In the genomic region with DNA sequence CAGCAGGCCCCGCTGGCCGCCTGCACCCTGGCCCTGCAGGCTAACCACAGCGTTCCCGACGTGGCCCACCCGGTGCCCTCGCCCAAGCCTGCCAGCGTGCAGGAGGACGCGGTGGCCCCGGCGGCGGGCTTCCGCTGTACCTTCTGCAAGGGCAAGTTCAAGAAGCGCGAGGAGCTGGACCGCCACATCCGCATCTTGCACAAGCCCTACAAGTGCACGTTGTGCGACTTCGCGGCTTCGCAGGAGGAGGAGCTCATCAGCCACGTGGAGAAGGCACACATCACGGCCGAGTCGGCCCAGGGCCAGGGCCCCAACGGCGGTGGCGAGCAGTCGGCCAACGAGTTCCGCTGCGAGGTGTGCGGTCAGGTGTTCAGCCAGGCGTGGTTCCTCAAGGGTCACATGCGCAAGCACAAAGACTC, we compare ENCODE assay signal across 23 cellular contexts.
DNase-seq lines count a peak whose midpoint lies in the region; ATAC-seq, FAIRE-seq and TF ChIP-seq lines count a peak whose summit lies in the region.
"Had no signal": no experiment of that assay in that cellular context is flagged by ENCODE, and none has a peak within 500 bp of the region (broad histone marks: within the 10 kb centered on the region; RNA-seq: fewer than 3 reads in every experiment).

No MANE protein-coding gene starts in this region.

- H2BK15ac ChIP-seq in H1 (ENCODE audit: low read length) (no peak overlapping the region), neuronal stem cell (ENCODE audit: low read length) (peak overlapping the region; percentile 88)

- peak overlapping the region; percentile 36 for H4K8ac ChIP-seq in H1 (ENCODE audit: extremely low read depth, insufficient read depth, low read length)
- no peak overlapping the region for H4K8ac ChIP-seq in neuronal stem cell (ENCODE audit: low read depth, low read length)

- H3K4me1 ChIP-seq in H1 (replicated peaks in 1 of 4; ENCODE audit: control insufficient read depth in 3 of 4, insufficient read depth in 4 of 4, low read length in 3 of 4) (peaks cover 5 to 10% (median 8%) of the 10 kb centered on the region in 4 experiments; a peak in 5 of 7 replicates), neuronal stem cell (ENCODE audit: control insufficient read depth in 2 of 2, insufficient read depth in 1 of 2, low read depth in 1 of 2, low read length in 2 of 2) (peaks cover 13 to 29% of the 10 kb centered on the region in 2 donors), aorta (ENCODE audit: control insufficient read depth in 1 of 2, insufficient read depth in 2 of 2, low read length in 2 of 2) (no peaks in the 10 kb centered on the region)
- H3K4me1 ChIP-seq: A549, Caco-2 had no signal

- ATAC-seq in aorta (ENCODE audit: low FRiP score) (peak; percentile 13), GM18511 (IDR thresholded peaks at IDR 0.05; ENCODE audit: unreplicated experiment) (no peak)
- ATAC-seq: A549, HCT116, K562 had no signal

- H3K18ac ChIP-seq in H1 (ENCODE audit: extremely low read depth, low read length), result no peak overlapping the region
- peak overlapping the region; percentile 38 for H3K18ac ChIP-seq in neuronal stem cell (ENCODE audit: low read length)

- H4K91ac ChIP-seq in H1 (replicated peaks; ENCODE audit: insufficient read length, low read length), result no peak overlapping the region
- no peak overlapping the region for H4K91ac ChIP-seq in neuronal stem cell (ENCODE audit: low read depth, low read length, poor library complexity)

- 94% methylated on average over 35 of the region's 37 CpGs; no CpG with 5 or more reads in 1 of the 2 experiments for WGBS in H1 (ENCODE audit: extremely low coverage in 1 of 2, insufficient coverage in 1 of 2, insufficient read length in 1 of 2, insufficient replicate concordance in 2 of 2, low coverage in 1 of 2, low lambda C conversion rate in 2 of 2, missing lambda C conversion rate in 1 of 2), 2 experiments
- no CpG with 5 or more reads among the region's 37 CpGs for WGBS in neuronal stem cell (ENCODE audit: extremely low coverage in 2 of 2, insufficient read length in 2 of 2, insufficient replicate concordance in 1 of 2), 2 donors
- WGBS in aorta, 2 donors, result 94% methylated on average over 37 of the region's 37 CpGs

- H2BK120ac ChIP-seq in H1 (replicated peaks; ENCODE audit: low read depth, low read length), result no peak overlapping the region
- H2BK120ac ChIP-seq in neuronal stem cell (ENCODE audit: low read depth, low read length), result peak overlapping the region; percentile 54

- no peak overlapping the region for H3K4me2 ChIP-seq in H1 (ENCODE audit: insufficient read depth in 1 of 2, low read depth in 2 of 2, low read length in 2 of 2)
- no peak overlapping the region for H3K4me2 ChIP-seq in neuronal stem cell (ENCODE audit: insufficient read depth, low read length, poor library complexity, severe bottlenecking)
- H3K4me2 ChIP-seq: A549 had no signal

- H3K23ac ChIP-seq in H1 (ENCODE audit: insufficient read length), result no peak overlapping the region
- peak overlapping the region; percentile 76 for H3K23ac ChIP-seq in neuronal stem cell (ENCODE audit: low read depth, low read length, poor library complexity)

- H3K4ac ChIP-seq in H1 (replicated peaks; ENCODE audit: insufficient read length, low read depth, low read length), result no peak overlapping the region
- H3K4ac ChIP-seq in neuronal stem cell (ENCODE audit: low read length), result peak overlapping the region; percentile 80

- no peak overlapping the region for H4K5ac ChIP-seq in H1 (ENCODE audit: insufficient read length, low read depth, low read length)

- H3K14ac ChIP-seq in H1 (ENCODE audit: insufficient read length) (no peak overlapping the region), neuronal stem cell (ENCODE audit: low read length) (peak overlapping the region; percentile 90)

- no peaks in the 10 kb centered on the region for H4K20me1 ChIP-seq in H1 (replicated peaks in 1 of 2; ENCODE audit: control insufficient read depth in 1 of 2, insufficient read depth in 2 of 2, low read length in 2 of 2)

- POLR2A ChIA-PET in H1 (lab: Charles Lee; ENCODE audit: partially characterized antibody), result interaction anchor here (0.9 kb wide), 1 partner anchor 70 kb away, joined by 8 read pairs; no protein-coding TSS in a partner anchor

- no peak for TF ChIP-seq EP300 in H1 (IDR thresholded peaks at IDR 0.05; ENCODE audit: borderline replicate concordance in 1 of 2, low read depth in 2 of 2, low read length in 2 of 2)

- H3K4me3 ChIP-seq in H1 (ENCODE audit: extremely low read depth in 1 of 4, insufficient read depth in 2 of 4, low read depth in 3 of 4, low read length in 4 of 4) (no peak overlapping the region), neuronal stem cell (ENCODE audit: low read length in 2 of 2) (no peak overlapping the region), aorta (ENCODE audit: low read length in 2 of 2) (no peak overlapping the region)
- H3K4me3 ChIP-seq: A549, K562 had no signal

- H3K36me3 ChIP-seq in H1 (ENCODE audit: control insufficient read depth in 2 of 4, insufficient read depth in 4 of 4, low read length in 3 of 4) (no peaks in the 10 kb centered on the region), neuronal stem cell (replicated peaks in 1 of 2; ENCODE audit: control insufficient read depth in 2 of 2, insufficient read depth in 2 of 2, low read length in 2 of 2) (peaks cover 0 to 4% of the 10 kb centered on the region in 2 donors), aorta (ENCODE audit: control insufficient read depth in 1 of 2, insufficient read depth in 2 of 2, low read length in 1 of 2) (no peaks in the 10 kb centered on the region)

- H2BK12ac ChIP-seq in H1 (ENCODE audit: low read depth, low read length) (no peak overlapping the region), neuronal stem cell (ENCODE audit: low read length) (peak overlapping the region; percentile 98)

- H3K9ac ChIP-seq in H1 (replicated peaks in 1 of 4; ENCODE audit: extremely low read depth in 1 of 4, low read depth in 3 of 4, low read length in 3 of 4) (no peak overlapping the region), neuronal stem cell (ENCODE audit: low read depth, low read length, poor library complexity) (no peak overlapping the region)

- H3K79me1 ChIP-seq in H1 (ENCODE audit: low read depth, low read length) (no peaks in the 10 kb centered on the region), neuronal stem cell (ENCODE audit: low read depth, low read length) (no peaks in the 10 kb centered on the region)

- H3K9me3 ChIP-seq in H1 (ENCODE audit: insufficient read depth in 2 of 2, low read depth in 1 of 2, low read length in 1 of 2), result no peaks in the 10 kb centered on the region
- H3K9me3 ChIP-seq in neuronal stem cell (replicated peaks in 1 of 2; ENCODE audit: control insufficient read depth in 2 of 2, insufficient read depth in 1 of 2, low read depth in 1 of 2, low read length in 2 of 2), result no peaks in the 10 kb centered on the region
- H3K9me3 ChIP-seq in aorta (ENCODE audit: control insufficient read depth, low read length), result no peaks in the 10 kb centered on the region
- H3K9me3 ChIP-seq: Caco-2 had no signal

- no peak overlapping the region for H2BK20ac ChIP-seq in H1 (ENCODE audit: low read length)

- no peak overlapping the region for H2AK5ac ChIP-seq in H1 (ENCODE audit: low read depth, low read length)
- H2AK5ac ChIP-seq in neuronal stem cell (ENCODE audit: low read depth, low read length), result peak overlapping the region; percentile 95

- DNase-seq in Daoy (ENCODE audit: low read depth), result peak; percentile 68
- no peak for DNase-seq in H1 (ENCODE audit: low read depth in 1 of 2, low spot score in 2 of 2)
- no peak for DNase-seq in neuronal stem cell (ENCODE audit: low spot score)
- no peak for DNase-seq in aorta
- DNase-seq in NCI-H82 (lab: John Stamatoyannopoulos, UW), result no peak
- DNase-seq in cerebellar nuclear complex (lab: John Stamatoyannopoulos, UW), result no peak
- DNase-seq: AML-193; Caco-2; CD4-positive, alpha-beta T cell; GDM1; HFFc6; IMR-90 had no signal

- intact Hi-C loops in aorta (cut with DNase I), result no loop called here

- H3K23me2 ChIP-seq in H1 (ENCODE audit: low read depth, low read length), result no peaks in the 10 kb centered on the region

- TF ChIP-seq RAD21 in H1 (IDR thresholded peaks at IDR 0.05 in 1 of 2, conservative IDR thresholded peaks at IDR 0.05 in 1 of 2; ENCODE audit: low read depth in 2 of 2, low read length in 2 of 2), result no peak

- TF ChIP-seq POLR2A in H1 (IDR thresholded peaks at IDR 0.05; ENCODE audit: control extremely low read depth in 1 of 2, low read depth in 2 of 2, low read length in 2 of 2), result no peak

- CTCF ChIA-PET in H1 (lab: Charles Lee; ENCODE audit: partially characterized antibody), result interaction anchor here (0.7 to 1.6 kb wide), 4 partner anchors 13 to 92 kb away, joined by 3 to 4 read pairs (median 3); no protein-coding TSS in a partner anchor

- H2BK5ac ChIP-seq in H1 (ENCODE audit: low read depth, low read length), result no peak overlapping the region
- peak overlapping the region; percentile 60 for H2BK5ac ChIP-seq in neuronal stem cell (ENCODE audit: low read length)

- H3K27me3 ChIP-seq in H1 (replicated peaks in 1 of 4; ENCODE audit: control insufficient read depth in 3 of 4, extremely low read depth in 1 of 4, insufficient read depth in 3 of 4, low read length in 3 of 4) (no peaks in the 10 kb centered on the region), neuronal stem cell (ENCODE audit: control insufficient read depth in 3 of 3, insufficient read depth in 3 of 3, low read depth in 1 of 3, low read length in 3 of 3) (no peaks in the 10 kb centered on the region), aorta (ENCODE audit: control insufficient read depth in 1 of 2, insufficient read depth in 2 of 2, low read length in 1 of 2) (no peaks in the 10 kb centered on the region)

- no peak for TF ChIP-seq CTCF in H1 (IDR thresholded peaks at IDR 0.05; ENCODE audit: control extremely low read depth in 1 of 3, insufficient read depth in 1 of 3, low read depth in 1 of 3, low read length in 3 of 3)

- FAIRE-seq in H1 (lab: Jason Lieb, UNC), result no peak
- FAIRE-seq: A549, D721Med, GM12892, GM18507, H54, HTR-8/SVneo, K562 had no signal

- H2AFZ ChIP-seq in H1 (ENCODE audit: low read length) (no peak overlapping the region), neuronal stem cell (ENCODE audit: low read length) (no peak overlapping the region)

- H3K27ac ChIP-seq in H1 (ENCODE audit: low read depth, low read length) (no peak overlapping the region), neuronal stem cell (replicated peaks; ENCODE audit: low read length) (no peak overlapping the region), aorta (ENCODE audit: low read depth in 1 of 2, low read length in 2 of 2) (no peak overlapping the region)
- H3K27ac ChIP-seq: 22Rv1, A549, C4-2B had no signal

- H3K79me2 ChIP-seq in H1 (ENCODE audit: control insufficient read depth in 1 of 2, insufficient read depth in 2 of 2, low read length in 2 of 2), result no peaks in the 10 kb centered on the region

- no peak overlapping the region for H3K56ac ChIP-seq in H1 (replicated peaks; ENCODE audit: insufficient read length, low read depth, low read length)

TF ChIP-seq in H1, 55 proteins besides CTCF, POLR2A, EP300 and RAD21 (continues in another document):
- TF ChIP-seq SP1 (IDR thresholded peaks at IDR 0.05; ENCODE audit: low read depth, low read length) (no peak), SP2 (IDR thresholded peaks at IDR 0.05; ENCODE audit: low read length) (no peak), GTF2F1 (IDR thresholded peaks at IDR 0.05; ENCODE audit: borderline replicate concordance, low read depth, low read length) (no peak), CTBP2 (IDR thresholded peaks at IDR 0.05; ENCODE audit: borderline replicate concordance, insufficient read depth, insufficient read length, low read length) (no peak), CHD2 (IDR thresholded peaks at IDR 0.05; ENCODE audit: low read length) (no peak)
